8 cellular contexts compared by ENCODE assay signal in the genomic region with DNA sequence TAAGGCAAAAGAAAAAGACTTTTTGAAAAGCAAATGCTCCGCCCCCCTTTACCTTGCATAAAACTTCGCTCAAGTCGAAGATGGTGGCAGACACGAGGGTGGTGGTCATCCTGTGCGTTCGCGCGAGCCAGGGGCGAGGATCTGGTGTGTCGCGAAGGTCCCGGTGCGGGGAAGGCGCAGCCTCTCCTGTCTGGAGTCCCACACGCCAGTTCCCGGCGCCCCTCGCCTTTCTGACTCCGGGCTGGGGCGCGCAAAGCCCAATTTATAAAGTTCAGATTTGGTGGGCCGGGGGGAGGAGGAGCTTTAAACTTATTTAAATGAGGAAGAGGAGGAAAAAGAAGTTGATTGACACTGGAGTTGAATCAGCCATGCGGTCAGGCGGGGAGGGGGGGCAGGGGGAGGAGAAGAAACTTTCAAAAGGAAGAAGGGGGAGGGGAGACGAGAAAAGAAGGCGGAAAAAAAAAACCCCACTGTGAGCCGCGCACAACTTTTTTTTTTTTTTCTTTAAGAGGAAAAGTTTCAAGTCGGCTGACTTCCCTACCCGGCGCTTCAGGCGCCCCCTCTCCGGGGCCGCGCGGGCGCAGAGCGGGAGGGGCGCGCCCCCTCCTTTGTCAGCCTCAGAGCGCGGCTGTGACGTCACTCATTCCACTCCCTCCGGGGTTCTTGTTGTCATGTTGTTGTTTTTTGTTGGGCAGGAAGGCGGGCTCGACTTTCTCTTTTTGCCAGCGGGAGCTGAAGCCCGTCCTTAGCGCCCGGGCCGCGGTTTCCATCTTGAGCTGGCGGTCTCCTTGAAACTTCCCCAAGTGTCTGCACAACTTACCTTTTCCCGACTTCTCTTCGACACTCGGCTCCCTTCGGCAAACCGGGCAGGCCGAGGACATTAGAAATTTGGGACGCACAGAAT. TPM values are rescaled to one million over a fixed set of nuclear protein-coding genes. Genes with fewer than 3 reads are reported as not detected.
DNase-seq lines count a peak whose midpoint lies in the region; ATAC-seq lines count a peak whose summit lies in the region.

A gene with protein sequence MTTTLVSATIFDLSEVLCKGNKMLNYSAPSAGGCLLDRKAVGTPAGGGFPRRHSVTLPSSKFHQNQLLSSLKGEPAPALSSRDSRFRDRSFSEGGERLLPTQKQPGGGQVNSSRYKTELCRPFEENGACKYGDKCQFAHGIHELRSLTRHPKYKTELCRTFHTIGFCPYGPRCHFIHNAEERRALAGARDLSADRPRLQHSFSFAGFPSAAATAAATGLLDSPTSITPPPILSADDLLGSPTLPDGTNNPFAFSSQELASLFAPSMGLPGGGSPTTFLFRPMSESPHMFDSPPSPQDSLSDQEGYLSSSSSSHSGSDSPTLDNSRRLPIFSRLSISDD (minus strand): TSS at position 238 of the 904 bp plus-strand sequence. CDS start 129 bp downstream, at position 109.

- peak; percentile 37 for ATAC-seq in HG02571 (IDR thresholded peaks at IDR 0.05; ENCODE audit: unreplicated experiment)

- peak; percentile 92 for DNase-seq in GF-D8 (lab: John Stamatoyannopoulos, UW)
- DNase-seq in NCI-H2196 (lab: John Stamatoyannopoulos, UW; ENCODE audit: unreplicated experiment) = peak; percentile 81
- DNase-seq in activated CD4-positive, alpha-beta T cell treated with anti-CD3 and anti-CD28 coated beads, Interleukin-2, amount 50 U/mL, for 1 hour = peak; percentile 95
- DNase-seq in dedifferentiated amniotic fluid mesenchymal stem cell (ENCODE audit: extremely low spot score) = peak; percentile 94
- peak; percentile 99 for DNase-seq in left kidney (ENCODE audit: low read depth, low spot score)
- DNase-seq in stimulated activated CD4-positive, alpha-beta T cell treated with anti-CD3 and anti-CD28 coated beads, Interleukin-1b, Interleukin-23, amount 100 ng/mL, for 48 hours = peak; percentile 91
- no peak for DNase-seq in SK-N-DZ (ENCODE audit: low spot score)

RNA-seq across cellular contexts. Expression of the gene that starts here (rescaled TPM):
- 1.4 and 3.7 TPM in 2 replicates for polyA plus RNA-seq in SK-N-DZ (2014; cell fraction: cytosol; rRNA removed)
- 0.45 and 0.78 TPM in 2 replicates for polyA plus RNA-seq in SK-N-DZ (2014; cell fraction: nucleus; rRNA removed)
